In the genomic region with DNA sequence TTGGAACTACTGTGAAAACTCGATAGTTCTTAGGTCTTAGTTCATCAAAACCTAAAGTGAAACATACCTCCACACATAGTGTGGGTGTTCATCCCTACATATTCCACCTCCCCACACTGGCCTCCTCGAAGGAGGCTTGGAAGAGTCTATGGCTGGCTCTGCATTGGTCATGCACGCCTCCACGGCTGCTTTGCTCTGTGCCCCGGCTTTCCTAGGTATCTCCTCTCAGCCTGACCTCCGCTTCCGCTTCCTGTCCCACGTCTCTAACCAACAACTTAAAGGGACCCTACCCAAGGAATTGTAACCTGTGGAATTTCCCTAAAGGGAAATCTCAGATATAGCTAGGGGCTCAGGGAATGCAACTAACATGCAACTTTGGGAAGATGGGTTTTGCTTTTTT, we compare ENCODE assay signal across 12 cellular contexts.
DNase-seq lines count a peak whose midpoint lies in the region; ATAC-seq, FAIRE-seq and TF ChIP-seq lines count a peak whose summit lies in the region.
"Had no signal": no experiment of that assay in that cellular context is flagged by ENCODE, and none has a peak within 500 bp of the region (broad histone marks: within the 10 kb centered on the region; RNA-seq: fewer than 3 reads in every experiment).

No MANE protein-coding gene starts in this region.

- POLR2A ChIA-PET in HepG2 (lab: Yijun Ruan, JAX) = interaction anchor here (2.7 kb wide), 1 partner anchor 81 kb away, joined by 28 read pairs; the partner anchor contains the start of gene MBNL2

- no peaks in the 10 kb centered on the region for H3K9me3 Mint-ChIP-seq in activated naive CD8-positive, alpha-beta T cell treated with anti-CD3 and anti-CD28 coated beads for 36 hours
- no peaks in the 10 kb centered on the region for H3K9me3 Mint-ChIP-seq in activated naive CD8-positive, alpha-beta T cell treated with anti-CD3 and anti-CD28 coated beads, Interleukin-2, amount 50 U/mL, for 24 hours
- H3K9me3 Mint-ChIP-seq: dendritic cell treated with granulocyte-macrophage colony-stimulating factor and Interleukin-4, amounts not matched to agents 40 ng/mL and 50 ng/mL, for 4 days had no signal

- intact Hi-C loops in HepG2 (cut with micrococcal nuclease; ENCODE audit: unreplicated experiment) = no loop called here

- no peak for DNase-seq in activated naive CD8-positive, alpha-beta T cell treated with anti-CD3 and anti-CD28 coated beads for 36 hours
- DNase-seq in activated naive CD8-positive, alpha-beta T cell treated with anti-CD3 and anti-CD28 coated beads, Interleukin-2, amount 50 U/mL, for 24 hours = no peak
- DNase-seq in amniotic epithelial cell (ENCODE audit: low read depth) (peak; percentile 70), HepG2 (ENCODE audit: low spot score) (peak; percentile 30), cortex of kidney (lab: John Stamatoyannopoulos, UW) (no peak)
- DNase-seq: Kasumi-1 had no signal

- TF ChIP-seq RAD21 in HepG2 (CRISPR knock-in tag; IDR thresholded peaks at IDR 0.05) = no peak

- H3K36me3 Mint-ChIP-seq in activated naive CD8-positive, alpha-beta T cell treated with anti-CD3 and anti-CD28 coated beads for 36 hours = no peaks in the 10 kb centered on the region
- H3K36me3 Mint-ChIP-seq in activated naive CD8-positive, alpha-beta T cell treated with anti-CD3 and anti-CD28 coated beads, Interleukin-2, amount 50 U/mL, for 24 hours (ENCODE audit: low read depth) = no peaks in the 10 kb centered on the region

- H3K4me3 ChIP-seq in HepG2 (replicated peaks in 1 of 3; ENCODE audit: insufficient read depth in 1 of 3, low read depth in 2 of 3, low read length in 3 of 3) (peak overlapping the region; percentile 27 to 61 (median 52)), urinary bladder (ENCODE audit: low read depth, low read length) (peak overlapping the region; percentile 19)
- H3K4me3 ChIP-seq: BLaER1 treated with 17β-estradiol and CSF1 and Interleukin-3, amounts not matched to agents 10 nM and 100 nM; prostate gland had no signal

- H3K27ac Mint-ChIP-seq in activated naive CD8-positive, alpha-beta T cell treated with anti-CD3 and anti-CD28 coated beads for 36 hours = no peak overlapping the region
- H3K27ac Mint-ChIP-seq in activated naive CD8-positive, alpha-beta T cell treated with anti-CD3 and anti-CD28 coated beads, Interleukin-2, amount 50 U/mL, for 24 hours = no peak overlapping the region
- H3K27ac Mint-ChIP-seq: dendritic cell treated with granulocyte-macrophage colony-stimulating factor and Interleukin-4, amounts not matched to agents 40 ng/mL and 50 ng/mL, for 4 days had no signal

- H3K79me2 ChIP-seq in HepG2 (ENCODE audit: insufficient read depth, low read length) = no peaks in the 10 kb centered on the region

- CTCF ChIA-PET in HepG2 (lab: Yijun Ruan, JAX; ENCODE audit: low intra/inter-chr PET ratio, low total read pairs) = no interaction called here

- peak overlapping the region; percentile 38 for H3K4me3 Mint-ChIP-seq in activated naive CD8-positive, alpha-beta T cell treated with anti-CD3 and anti-CD28 coated beads for 36 hours
- H3K4me3 Mint-ChIP-seq in activated naive CD8-positive, alpha-beta T cell treated with anti-CD3 and anti-CD28 coated beads, Interleukin-2, amount 50 U/mL, for 24 hours = no peak overlapping the region
- H3K4me3 Mint-ChIP-seq: dendritic cell treated with granulocyte-macrophage colony-stimulating factor and Interleukin-4, amounts not matched to agents 40 ng/mL and 50 ng/mL, for 4 days had no signal

- TF ChIP-seq EP300 in HepG2 (IDR thresholded peaks at IDR 0.05; ENCODE audit: low read depth in 2 of 2, low read length in 2 of 2) = no peak
- no peak for TF ChIP-seq EP300 in HepG2 (CRISPR knock-in tag; IDR thresholded peaks at IDR 0.05; ENCODE audit: borderline replicate concordance)

- no peaks in the 10 kb centered on the region for H4K20me1 ChIP-seq in HepG2 (ENCODE audit: insufficient read depth, low read length)
- H4K20me1 ChIP-seq: BLaER1 treated with 17β-estradiol and CSF1 and Interleukin-3, amounts not matched to agents 10 nM and 100 nM had no signal

- no peaks in the 10 kb centered on the region for H3K27me3 ChIP-seq in HepG2 (ENCODE audit: control insufficient read depth in 1 of 2, insufficient read depth in 2 of 2, low read length in 2 of 2)
- H3K27me3 ChIP-seq: BLaER1 treated with 17β-estradiol and CSF1 and Interleukin-3, amounts not matched to agents 10 nM and 100 nM had no signal

- H3K9ac ChIP-seq in HepG2 (ENCODE audit: insufficient read depth, low read depth, low read length) = no peak overlapping the region
- H3K9ac ChIP-seq: BLaER1 treated with 17β-estradiol and CSF1 and Interleukin-3, amounts not matched to agents 10 nM and 100 nM had no signal

- H3K27me3 Mint-ChIP-seq in activated naive CD8-positive, alpha-beta T cell treated with anti-CD3 and anti-CD28 coated beads for 36 hours = peaks cover 20% of the 10 kb centered on the region
- H3K27me3 Mint-ChIP-seq in activated naive CD8-positive, alpha-beta T cell treated with anti-CD3 and anti-CD28 coated beads, Interleukin-2, amount 50 U/mL, for 24 hours = peaks cover 19% of the 10 kb centered on the region

- peak overlapping the region; percentile 74 for H3K4me2 ChIP-seq in HepG2 (ENCODE audit: low read depth, low read length)

- peaks cover 32% of the 10 kb centered on the region for H3K4me1 ChIP-seq in HepG2 (ENCODE audit: insufficient read depth, low read length)
- no peaks in the 10 kb centered on the region for H3K4me1 ChIP-seq in urinary bladder (ENCODE audit: insufficient read depth)
- H3K4me1 ChIP-seq: prostate gland had no signal

- TF ChIP-seq POLR2A in HepG2 (IDR thresholded peaks at IDR 0.05; ENCODE audit: insufficient read depth in 1 of 2, low read depth in 2 of 2, low read length in 2 of 2) = peak; percentile 28 to 59; a peak in 2 of 4 replicates

- TF ChIP-seq CTCF in HepG2 (CRISPR knock-in tag; IDR thresholded peaks at IDR 0.05) = no peak

- 14% methylated on average over 8 of the region's 8 CpGs for WGBS in HepG2 (ENCODE audit: low lambda C conversion rate)
- 61% methylated on average over 8 of the region's 8 CpGs for WGBS in urinary bladder

- in situ Hi-C loops in HepG2 (cut with HindIII; ENCODE audit: extremely low pct_ligation_motif_present, low pct_unique_long_range_greater_than_20kb) = no loop called here

- peaks cover 12% of the 10 kb centered on the region for H3K4me1 Mint-ChIP-seq in activated naive CD8-positive, alpha-beta T cell treated with anti-CD3 and anti-CD28 coated beads for 36 hours
- H3K4me1 Mint-ChIP-seq in activated naive CD8-positive, alpha-beta T cell treated with anti-CD3 and anti-CD28 coated beads, Interleukin-2, amount 50 U/mL, for 24 hours = peaks cover 7% of the 10 kb centered on the region

- H3K36me3 ChIP-seq in HepG2 (replicated peaks in 1 of 2; ENCODE audit: control insufficient read depth in 1 of 2, insufficient read depth in 2 of 2, low read length in 2 of 2) (no peaks in the 10 kb centered on the region), urinary bladder (ENCODE audit: insufficient read depth) (no peaks in the 10 kb centered on the region)
- H3K36me3 ChIP-seq: BLaER1 treated with 17β-estradiol and CSF1 and Interleukin-3, amounts not matched to agents 10 nM and 100 nM; prostate gland had no signal

- ATAC-seq in activated naive CD8-positive, alpha-beta T cell treated with anti-CD3 and anti-CD28 coated beads, Interleukin-2, amount 50 U/mL, for 24 hours = no peak
- ATAC-seq in HepG2 (0 out of 3 replicates have a peak, but pooled peaks have one; percentile 15), GM18858 (IDR thresholded peaks at IDR 0.05; ENCODE audit: unreplicated experiment) (no peak), HG03196 (IDR thresholded peaks at IDR 0.05; ENCODE audit: unreplicated experiment) (no peak)

- H2AFZ ChIP-seq in HepG2 (ENCODE audit: low read length) = no peak overlapping the region

- H3K9me3 ChIP-seq in HepG2 (ENCODE audit: low read length) = no peaks in the 10 kb centered on the region
- H3K9me3 ChIP-seq: BLaER1 treated with 17β-estradiol and CSF1 and Interleukin-3, amounts not matched to agents 10 nM and 100 nM; prostate gland had no signal

- no TSS peak for BruUV-seq in HepG2 (replicated peaks; lab: Mats Ljungman, UMichigan)

- H3K27ac ChIP-seq in HepG2 (ENCODE audit: extremely low read length, insufficient read depth, low read length) (no peak overlapping the region), urinary bladder (ENCODE audit: low read depth) (no peak overlapping the region)
- H3K27ac ChIP-seq: BLaER1 treated with 17β-estradiol and CSF1 and Interleukin-3, amounts not matched to agents 10 nM and 100 nM; prostate gland had no signal

- no peak for FAIRE-seq in HepG2 (lab: Jason Lieb, UNC)

TF ChIP-seq in HepG2, 621 proteins besides CTCF, POLR2A, EP300 and RAD21 (continues in another document):
- TF ChIP-seq ZNF543 (CRISPR knock-in tag; IDR thresholded peaks at IDR 0.05) (no peak), NR2C2 (CRISPR knock-in tag; IDR thresholded peaks at IDR 0.05; ENCODE audit: borderline replicate concordance) (peak; percentile 70), GABPA (IDR thresholded peaks at IDR 0.05; ENCODE audit: low read depth, low read length) (peak; percentile 50), GABPA (CRISPR knock-in tag; IDR thresholded peaks at IDR 0.05; ENCODE audit: low read depth) (peak; percentile 90), ELF1 (CRISPR knock-in tag; IDR thresholded peaks at IDR 0.05) (0 out of 2 replicates have a peak, but pooled peaks have one; percentile 43), POLR2G (IDR thresholded peaks at IDR 0.05; ENCODE audit: low read depth, low read length) (peak; percentile 50; the same call in 1 of the 2 replicates), ZFP1 (CRISPR knock-in tag; IDR thresholded peaks at IDR 0.05) (no peak), SALL1 (CRISPR knock-in tag; IDR thresholded peaks at IDR 0.05) (0 out of 2 replicates have a peak, but pooled peaks have one; percentile 13), TRAFD1 (CRISPR knock-in tag; IDR thresholded peaks at IDR 0.05; ENCODE audit: borderline replicate concordance) (no peak), CREB1 (IDR thresholded peaks at IDR 0.05) (no peak), CREB1 (CRISPR knock-in tag; IDR thresholded peaks at IDR 0.05) (peak; percentile 39; the same call in 1 of the 2 replicates), POLR2AphosphoS5 (IDR thresholded peaks at IDR 0.05; ENCODE audit: low read depth, low read length) (peak; percentile 47; the same call in 1 of the 2 replicates)

Comparison
In these comparisons a context has a peak if more than half of its experiments do, and no peak if none do; other contexts are left out.
1. DNase-seq: peak in amniotic epithelial cell (single experiment) and HepG2 (single experiment); none in activated naive CD8-positive, alpha-beta T cell treated with anti-CD3 and anti-CD28 coated beads for 36 hours (single experiment), activated naive CD8-positive, alpha-beta T cell treated with anti-CD3 and anti-CD28 coated beads, Interleukin-2, amount 50 U/mL, for 24 hours (single experiment) and cortex of kidney (single experiment).